In genomic region chr1:111778066-111778465, GRCh38 we compare ENCODE assay signal across 1 cellular context.
TF ChIP-seq lines count a peak whose summit lies in the region.

No MANE protein-coding gene starts in this region.

TF ChIP-seq in H1, 55 proteins besides CTCF, POLR2A, EP300 and RAD21:
- no peak for TF ChIP-seq EGR1 (IDR thresholded peaks at IDR 0.05; ENCODE audit: borderline replicate concordance, low read depth, low read length)
- TF ChIP-seq CBX8 (IDR thresholded peaks at IDR 0.05; ENCODE audit: borderline replicate concordance, low read depth, low read length), result no peak
- no peak for TF ChIP-seq BRCA1 (IDR thresholded peaks at IDR 0.05; ENCODE audit: low read depth, low read length)
- TF ChIP-seq CEBPB (IDR thresholded peaks at IDR 0.05; ENCODE audit: low read depth, low read length), result no peak
- no peak for TF ChIP-seq KDM1A (IDR thresholded peaks at IDR 0.05; ENCODE audit: borderline replicate concordance, low read length)
- no peak for TF ChIP-seq USF2 (IDR thresholded peaks at IDR 0.05; ENCODE audit: low read length)
